ENCODE assay signal across 18 cellular contexts in the genomic region with DNA sequence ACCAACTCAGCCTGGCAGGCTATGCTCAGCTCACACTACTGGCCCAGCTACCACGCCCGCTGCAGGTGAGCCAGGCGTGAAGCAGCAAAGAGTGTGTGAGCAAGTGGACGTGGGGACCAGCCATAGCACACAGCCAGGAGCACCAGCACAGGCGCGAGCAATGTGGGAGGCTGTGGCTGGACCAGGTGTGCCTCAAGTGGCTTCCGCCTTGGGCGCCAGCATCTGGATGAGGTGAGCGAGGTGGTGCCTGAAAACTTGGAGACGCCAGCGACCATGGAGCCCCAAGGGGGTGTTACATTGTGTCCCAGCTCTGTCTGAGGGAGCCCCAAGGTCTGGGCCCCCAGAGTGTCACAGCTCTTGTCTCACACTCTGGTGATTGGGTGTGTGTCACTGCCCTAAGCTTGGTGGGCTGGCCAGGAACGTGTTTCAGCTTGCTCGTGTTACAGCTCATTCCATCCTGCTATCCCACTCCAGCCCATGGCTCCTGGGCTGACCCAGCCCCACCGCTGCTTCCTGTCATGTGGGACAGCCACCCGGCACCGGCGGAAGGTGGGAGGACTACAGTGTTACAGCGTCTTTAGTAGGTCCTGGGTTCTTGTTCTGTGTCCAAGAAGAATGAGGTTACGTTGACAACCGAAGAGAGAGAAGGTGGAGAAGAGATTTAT.
"Had no signal": no experiment of that assay in that cellular context is flagged by ENCODE, and none has a peak within 500 bp of the region (broad histone marks: within the 10 kb centered on the region; RNA-seq: fewer than 3 reads in every experiment).

No MANE protein-coding gene starts in this region.

- DNase-seq: dermis blood vessel endothelial cell; erythroblast; foreskin keratinocyte; kidney; left cardiac atrium; left ventricle myocardium inferior; lower lobe of right lung; naive thymus-derived CD4-positive, alpha-beta T cell; nephron progenitor cell; sigmoid colon; stimulated activated CD4-positive, alpha-beta T cell treated with anti-CD3 and anti-CD28 coated beads, Interleukin-12 subunit alpha, Interleukin-12 subunit beta, amount 100 ng/mL, for 4 hours; stomach; substantia nigra; trophoblast cell had no signal

- H3K27ac Mint-ChIP-seq: memory B cell; naive thymus-derived CD4-positive, alpha-beta T cell; nephron progenitor cell had no signal

- H3K4me3 Mint-ChIP-seq: memory B cell; naive thymus-derived CD4-positive, alpha-beta T cell; nephron progenitor cell had no signal

- H3K27me3 ChIP-seq: foreskin keratinocyte, neutrophil, right atrium auricular region, sigmoid colon, stomach had no signal

- H3K4me3 ChIP-seq: left ventricle myocardium inferior, lower lobe of right lung, right atrium auricular region, sigmoid colon, skin epidermis, stomach had no signal

- H3K4me1 ChIP-seq: foreskin keratinocyte, left ventricle myocardium inferior, lower lobe of right lung, right atrium auricular region, sigmoid colon, stomach had no signal

- ATAC-seq: foreskin keratinocyte; left cardiac atrium; naive thymus-derived CD4-positive, alpha-beta T cell had no signal

- H3K27ac ChIP-seq: foreskin keratinocyte, left ventricle myocardium inferior, lower lobe of right lung, neutrophil, right atrium auricular region, sigmoid colon, skin epidermis, stomach had no signal

- H3K27me3 Mint-ChIP-seq: memory B cell; naive thymus-derived CD4-positive, alpha-beta T cell had no signal

- H3K36me3 ChIP-seq: left ventricle myocardium inferior, lower lobe of right lung, neutrophil, right atrium auricular region, sigmoid colon, stomach had no signal

- H3K36me3 Mint-ChIP-seq: memory B cell; naive thymus-derived CD4-positive, alpha-beta T cell had no signal

- H3K4me1 Mint-ChIP-seq: memory B cell; naive thymus-derived CD4-positive, alpha-beta T cell; nephron progenitor cell had no signal
